Comparison of ENCODE assay signal across 24 cellular contexts in genomic region chr12:108598553-108599250, GRCh38. TPM values are rescaled to one million over a fixed set of nuclear protein-coding genes. Genes with fewer than 3 reads are reported as not detected.
A peak's percentile ranks its signal among the peaks of the same experiment; 100 is the strongest.
DNase-seq lines count a peak whose midpoint lies in the region; ATAC-seq, FAIRE-seq and TF ChIP-seq lines count a peak whose summit lies in the region.
"Had no signal": no experiment of that assay in that cellular context is flagged by ENCODE, and none has a peak within 500 bp of the region (broad histone marks: within the 10 kb centered on the region; RNA-seq: fewer than 3 reads in every experiment).

No MANE protein-coding gene starts in this region.

- no peak for ATAC-seq in activated T-helper 17 cell treated with anti-CD3 and anti-CD28 coated beads, Interleukin-2, amount 50 U/mL, for 72 hours (replicated peaks)
- no peak for ATAC-seq in activated naive CD4-positive, alpha-beta T cell treated with anti-CD3 and anti-CD28 coated beads, Interleukin-2, amount 50 U/mL, for 72 hours
- ATAC-seq: T-helper 17 cell had no signal

- H3K4me3 Mint-ChIP-seq in activated T-helper 17 cell treated with anti-CD3 and anti-CD28 coated beads, Interleukin-2, amount 50 U/mL, for 72 hours, result no peak overlapping the region
- H3K4me3 Mint-ChIP-seq in activated CD4-positive, alpha-beta memory T cell treated with anti-CD3 and anti-CD28 coated beads for 36 hours, result no peak overlapping the region
- H3K4me3 Mint-ChIP-seq: CD8-positive, alpha-beta memory T cell; central memory CD8-positive, alpha-beta T cell; naive thymus-derived CD4-positive, alpha-beta T cell; stimulated activated naive CD8-positive, alpha-beta T cell treated with anti-CD3 and anti-CD28 coated beads, Interleukin-15, amount 100 ng/mL, for 72 hours; T-helper 17 cell had no signal

- BruUV-seq in A673 (replicated peaks; lab: Mats Ljungman, UMichigan), result no TSS peak

- peak overlapping the region; percentile 7 for H3K27ac Mint-ChIP-seq in activated T-helper 17 cell treated with anti-CD3 and anti-CD28 coated beads, Interleukin-2, amount 50 U/mL, for 72 hours
- no peak overlapping the region for H3K27ac Mint-ChIP-seq in activated CD4-positive, alpha-beta memory T cell treated with anti-CD3 and anti-CD28 coated beads for 36 hours
- H3K27ac Mint-ChIP-seq in activated naive CD4-positive, alpha-beta T cell treated with anti-CD3 and anti-CD28 coated beads, Interleukin-2, amount 50 U/mL, for 72 hours, result no peak overlapping the region
- H3K27ac Mint-ChIP-seq: T-helper 17 cell had no signal

- no peaks in the 10 kb centered on the region for H3K27me3 Mint-ChIP-seq in activated T-helper 17 cell treated with anti-CD3 and anti-CD28 coated beads, Interleukin-2, amount 50 U/mL, for 72 hours
- H3K27me3 Mint-ChIP-seq in activated CD4-positive, alpha-beta memory T cell treated with anti-CD3 and anti-CD28 coated beads for 36 hours, result no peaks in the 10 kb centered on the region
- H3K27me3 Mint-ChIP-seq: CD8-positive, alpha-beta memory T cell; central memory CD8-positive, alpha-beta T cell; naive thymus-derived CD4-positive, alpha-beta T cell; stimulated activated naive CD8-positive, alpha-beta T cell treated with anti-CD3 and anti-CD28 coated beads, Interleukin-15, amount 100 ng/mL, for 72 hours; T-helper 17 cell had no signal

- CTCF ChIA-PET in activated CD4-positive, alpha-beta memory T cell treated with anti-CD3 and anti-CD28 coated beads for 36 hours (lab: Charles Lee), result interaction anchor here (1.0 kb wide), 1 partner anchor 19 kb away, joined by 3 read pairs; no protein-coding TSS in a partner anchor
- CTCF ChIA-PET in A673 (lab: Charles Lee), result interaction anchor here (0.7 kb wide), 1 partner anchor 26 kb away, joined by 3 read pairs; no protein-coding TSS in a partner anchor

- no peaks in the 10 kb centered on the region for H3K4me1 Mint-ChIP-seq in activated T-helper 17 cell treated with anti-CD3 and anti-CD28 coated beads, Interleukin-2, amount 50 U/mL, for 72 hours
- H3K4me1 Mint-ChIP-seq in activated CD4-positive, alpha-beta memory T cell treated with anti-CD3 and anti-CD28 coated beads for 36 hours (ENCODE audit: low read depth), result no peaks in the 10 kb centered on the region
- H3K4me1 Mint-ChIP-seq: CD8-positive, alpha-beta memory T cell; central memory CD8-positive, alpha-beta T cell; stimulated activated naive CD8-positive, alpha-beta T cell treated with anti-CD3 and anti-CD28 coated beads, Interleukin-15, amount 100 ng/mL, for 72 hours had no signal

- H3K9me3 ChIP-seq in BLaER1 (no peaks in the 10 kb centered on the region), kidney (ENCODE audit: control insufficient read depth in 1 of 2, low read length in 2 of 2) (no peaks in the 10 kb centered on the region), A673 (ENCODE audit: low read depth, low read length, poor library complexity, severe bottlenecking) (no peaks in the 10 kb centered on the region)
- H3K9me3 ChIP-seq: esophagus muscularis mucosa, heart right ventricle had no signal

- TF ChIP-seq CTCF in kidney (IDR thresholded peaks at IDR 0.05; ENCODE audit: borderline replicate concordance, extremely low read depth, insufficient read depth), result no peak
- no peak for TF ChIP-seq CTCF in A673 (conservative IDR thresholded peaks at IDR 0.05; ENCODE audit: low read depth, low read length)

- POLR2A ChIA-PET in activated CD4-positive, alpha-beta memory T cell treated with anti-CD3 and anti-CD28 coated beads for 36 hours (lab: Charles Lee), result no interaction called here
- POLR2A ChIA-PET in A673 (lab: Charles Lee; ENCODE audit: low non-redundant PET), result no interaction called here

- no peaks in the 10 kb centered on the region for H3K36me3 ChIP-seq in BLaER1
- no peaks in the 10 kb centered on the region for H3K36me3 ChIP-seq in kidney (ENCODE audit: control insufficient read depth in 1 of 2, insufficient read depth in 2 of 2, low read length in 2 of 2)
- no peaks in the 10 kb centered on the region for H3K36me3 ChIP-seq in A673 (ENCODE audit: insufficient read depth, low read length, poor library complexity, severe bottlenecking)
- H3K36me3 ChIP-seq: esophagus muscularis mucosa, heart right ventricle had no signal

- no peak overlapping the region for H3K27ac ChIP-seq in BLaER1
- H3K27ac ChIP-seq in kidney (ENCODE audit: low read depth in 2 of 2, low read length in 2 of 2), result no peak overlapping the region
- peak overlapping the region in 11 of 21 experiments; percentile 27 to 90 (median 62) for H3K27ac ChIP-seq in skin epidermis
- H3K27ac ChIP-seq in A673 (ENCODE audit: low read depth, low read length, poor library complexity, severe bottlenecking), result no peak overlapping the region
- H3K27ac ChIP-seq: esophagus muscularis mucosa, VCaP had no signal

- H3K4me1 ChIP-seq in BLaER1, result peaks cover 47% of the 10 kb centered on the region
- no peaks in the 10 kb centered on the region for H3K4me1 ChIP-seq in kidney (ENCODE audit: control insufficient read depth in 1 of 2, insufficient read depth in 1 of 2, low read depth in 1 of 2, low read length in 2 of 2)
- no peaks in the 10 kb centered on the region for H3K4me1 ChIP-seq in A673 (ENCODE audit: insufficient read depth, low read length, poor library complexity, severe bottlenecking)
- H3K4me1 ChIP-seq: heart right ventricle had no signal

- H3K27me3 ChIP-seq in BLaER1, result no peaks in the 10 kb centered on the region
- no peaks in the 10 kb centered on the region for H3K27me3 ChIP-seq in A673 (replicated peaks; ENCODE audit: insufficient read depth, low read depth, low read length, poor library complexity)

- intact Hi-C loops in kidney (cut with DNase I) (no loop called here), A673 (cut with micrococcal nuclease; ENCODE audit: unreplicated experiment) (no loop called here)
- intact Hi-C loops in activated CD4-positive, alpha-beta memory T cell treated with anti-CD3 and anti-CD28 coated beads for 36 hours (cut with micrococcal nuclease), result no loop called here

- FAIRE-seq in kidney (lab: Jason Lieb, UNC), result no peak
- FAIRE-seq: H54 had no signal

- DNase-seq in kidney (peak; percentile 30), A673 (ENCODE audit: low spot score) (no peak), NCI-H82 treated with DMSO at 0.1 percent for 48 hours (lab: John Stamatoyannopoulos, UW; ENCODE audit: unreplicated experiment) (no peak)
- DNase-seq in activated CD4-positive, alpha-beta memory T cell treated with anti-CD3 and anti-CD28 coated beads for 36 hours, result no peak
- no peak for DNase-seq in activated naive CD4-positive, alpha-beta T cell treated with anti-CD3 and anti-CD28 coated beads, Interleukin-2, amount 50 U/mL, for 72 hours (ENCODE audit: low spot score in 2 of 2)
- DNase-seq: activated CD4-positive, alpha-beta T cell treated with anti-CD3 and anti-CD28 coated beads, Interleukin-2, amount 50 U/mL, for 1 hour; activated naive CD4-positive, alpha-beta T cell; aorta; CD8-positive, alpha-beta memory T cell; effector CD4-positive, alpha-beta T cell; naive thymus-derived CD4-positive, alpha-beta T cell; NCI-H1436; NCI-H2171; NCI-H526 treated with DMSO at 0.1 percent for 48 hours; stimulated activated naive CD8-positive, alpha-beta T cell treated with anti-CD3 and anti-CD28 coated beads, Interleukin-15, amount 100 ng/mL, for 72 hours; T-helper 17 cell had no signal

- H3K4me3 ChIP-seq in BLaER1 (no peak overlapping the region), kidney (ENCODE audit: low read length in 2 of 2) (no peak overlapping the region), skin epidermis (peak overlapping the region in 1 of 7 experiments; percentile 35), A673 (ENCODE audit: low read depth, low read length, poor library complexity, severe bottlenecking) (no peak overlapping the region)

- H3K4me2 ChIP-seq in BLaER1, result peak overlapping the region; percentile 39; the same call in 1 of the 2 replicates

- H3K36me3 Mint-ChIP-seq in activated T-helper 17 cell treated with anti-CD3 and anti-CD28 coated beads, Interleukin-2, amount 50 U/mL, for 72 hours (ENCODE audit: low read depth), result no peaks in the 10 kb centered on the region
- H3K36me3 Mint-ChIP-seq in activated CD4-positive, alpha-beta memory T cell treated with anti-CD3 and anti-CD28 coated beads for 36 hours, result no peaks in the 10 kb centered on the region
- H3K36me3 Mint-ChIP-seq in activated naive CD4-positive, alpha-beta T cell treated with anti-CD3 and anti-CD28 coated beads, Interleukin-2, amount 50 U/mL, for 72 hours, result no peaks in the 10 kb centered on the region
- H3K36me3 Mint-ChIP-seq: CD8-positive, alpha-beta memory T cell; naive thymus-derived CD4-positive, alpha-beta T cell had no signal

- H3K9ac ChIP-seq in BLaER1 (no peak overlapping the region), kidney (ENCODE audit: low read length in 2 of 2) (no peak overlapping the region)

- H3K9me3 Mint-ChIP-seq in activated T-helper 17 cell treated with anti-CD3 and anti-CD28 coated beads, Interleukin-2, amount 50 U/mL, for 72 hours, result no peaks in the 10 kb centered on the region
- no peaks in the 10 kb centered on the region for H3K9me3 Mint-ChIP-seq in activated CD4-positive, alpha-beta memory T cell treated with anti-CD3 and anti-CD28 coated beads for 36 hours
- H3K9me3 Mint-ChIP-seq in activated naive CD4-positive, alpha-beta T cell treated with anti-CD3 and anti-CD28 coated beads, Interleukin-2, amount 50 U/mL, for 72 hours, result no peaks in the 10 kb centered on the region
- H3K9me3 Mint-ChIP-seq: CD8-positive, alpha-beta memory T cell; central memory CD8-positive, alpha-beta T cell; naive thymus-derived CD4-positive, alpha-beta T cell; stimulated activated naive CD8-positive, alpha-beta T cell treated with anti-CD3 and anti-CD28 coated beads, Interleukin-15, amount 100 ng/mL, for 72 hours had no signal

- no peaks in the 10 kb centered on the region for H4K20me1 ChIP-seq in BLaER1

RNA-seq across cellular contexts. Expression of gene TMEM119, which starts 0.8 kb away (rescaled TPM):
- total RNA-seq in activated T-helper 17 cell treated with anti-CD3 and anti-CD28 coated beads, Interleukin-2, amount 50 U/mL, for 72 hours, result under 1 TPM; 0.24 to 0.71 TPM
- total RNA-seq in kidney (15.8 TPM), A673 (2021) (1.0 TPM in 1 of 2 replicates, not detected in the other)
- 4.1 TPM for polyA plus RNA-seq in kidney (ENCODE audit: insufficient read depth, low read depth, low replicate concordance)
- total RNA-seq in activated CD4-positive, alpha-beta memory T cell treated with anti-CD3 and anti-CD28 coated beads for 36 hours, result under 1 TPM; 0.10 to 0.24 TPM
- under 1 TPM in 1 of 2 donors, not detected in 1; 0.09 TPM for total RNA-seq in activated naive CD4-positive, alpha-beta T cell treated with anti-CD3 and anti-CD28 coated beads, Interleukin-2, amount 50 U/mL, for 72 hours
- total RNA-seq: CD8-positive, alpha-beta memory T cell had no signal

RNA-seq across cellular contexts. Expression of gene SELPLG, which starts 35.0 kb away (rescaled TPM):
- total RNA-seq in activated T-helper 17 cell treated with anti-CD3 and anti-CD28 coated beads, Interleukin-2, amount 50 U/mL, for 72 hours, result 10 to 100 TPM; 79.7 to 89.1 TPM
- total RNA-seq in kidney (14.3 TPM), A673 (2021) (0.34 and 0.35 TPM in 2 replicates)
- polyA plus RNA-seq in kidney (ENCODE audit: insufficient read depth, low read depth, low replicate concordance), result 3.7 TPM
- total RNA-seq in activated CD4-positive, alpha-beta memory T cell treated with anti-CD3 and anti-CD28 coated beads for 36 hours, result 10 to 100 TPM; 56.8 to 60.1 TPM
- 10 to 100 TPM; 30.0 to 35.9 TPM for total RNA-seq in activated naive CD4-positive, alpha-beta T cell treated with anti-CD3 and anti-CD28 coated beads, Interleukin-2, amount 50 U/mL, for 72 hours

RNA-seq across cellular contexts. Expression of gene ISCU, which starts 36.3 kb away (rescaled TPM):
- 10 to 100 TPM; 93.3 to 98.7 TPM for total RNA-seq in activated T-helper 17 cell treated with anti-CD3 and anti-CD28 coated beads, Interleukin-2, amount 50 U/mL, for 72 hours
- total RNA-seq in kidney, result 183 TPM
- polyA plus RNA-seq in kidney (ENCODE audit: insufficient read depth, low read depth, low replicate concordance), result 511 TPM
- 10 to 100 TPM; 88.6 to 94.3 TPM for total RNA-seq in activated CD4-positive, alpha-beta memory T cell treated with anti-CD3 and anti-CD28 coated beads for 36 hours
- total RNA-seq in A673 (2021), result 73.4 and 79.3 TPM in 2 replicates
- total RNA-seq in activated naive CD4-positive, alpha-beta T cell treated with anti-CD3 and anti-CD28 coated beads, Interleukin-2, amount 50 U/mL, for 72 hours, result 100 to 1,000 TPM in 1 of 2 donors, 10 to 100 TPM in 1; 53.6 to 158 TPM

RNA-seq across cellular contexts. Expression of gene SART3, which starts 37.7 kb away (rescaled TPM):
- total RNA-seq in activated T-helper 17 cell treated with anti-CD3 and anti-CD28 coated beads, Interleukin-2, amount 50 U/mL, for 72 hours, result 10 to 100 TPM; 85.0 to 98.6 TPM
- total RNA-seq in kidney, result 59.1 TPM
- 14.9 TPM for polyA plus RNA-seq in kidney (ENCODE audit: insufficient read depth, low read depth, low replicate concordance)
- total RNA-seq in activated CD4-positive, alpha-beta memory T cell treated with anti-CD3 and anti-CD28 coated beads for 36 hours, result 10 to 100 TPM; 84.3 to 91.5 TPM
- 93.8 and 99.3 TPM in 2 replicates for total RNA-seq in A673 (2021)
- 100 to 1,000 TPM in 1 of 2 donors, 10 to 100 TPM in 1; 89.0 to 105 TPM for total RNA-seq in activated naive CD4-positive, alpha-beta T cell treated with anti-CD3 and anti-CD28 coated beads, Interleukin-2, amount 50 U/mL, for 72 hours

Comparison
In these comparisons a context has a peak if more than half of its experiments do, and no peak if none do; other contexts are left out.
1. H3K27ac ChIP-seq: peak in skin epidermis (11 of 21); none in BLaER1 (single experiment), kidney (0 of 2) and A673 (single experiment).
2. RNA of gene SELPLG, which starts 35.0 kb away (total RNA-seq): 79.7 to 89.1 TPM in activated T-helper 17 cell treated with anti-CD3 and anti-CD28 coated beads, Interleukin-2, amount 50 U/mL, for 72 hours, 56.8 to 60.1 TPM in activated CD4-positive, alpha-beta memory T cell treated with anti-CD3 and anti-CD28 coated beads for 36 hours, 30.0 to 35.9 TPM in activated naive CD4-positive, alpha-beta T cell treated with anti-CD3 and anti-CD28 coated beads, Interleukin-2, amount 50 U/mL, for 72 hours and 14.3 TPM in kidney (single experiment); 0.34 to 0.35 TPM in A673; every median in the first group is over 10 times any median in the second.